ENCODE assay signal across 9 cellular contexts in the genomic region with DNA sequence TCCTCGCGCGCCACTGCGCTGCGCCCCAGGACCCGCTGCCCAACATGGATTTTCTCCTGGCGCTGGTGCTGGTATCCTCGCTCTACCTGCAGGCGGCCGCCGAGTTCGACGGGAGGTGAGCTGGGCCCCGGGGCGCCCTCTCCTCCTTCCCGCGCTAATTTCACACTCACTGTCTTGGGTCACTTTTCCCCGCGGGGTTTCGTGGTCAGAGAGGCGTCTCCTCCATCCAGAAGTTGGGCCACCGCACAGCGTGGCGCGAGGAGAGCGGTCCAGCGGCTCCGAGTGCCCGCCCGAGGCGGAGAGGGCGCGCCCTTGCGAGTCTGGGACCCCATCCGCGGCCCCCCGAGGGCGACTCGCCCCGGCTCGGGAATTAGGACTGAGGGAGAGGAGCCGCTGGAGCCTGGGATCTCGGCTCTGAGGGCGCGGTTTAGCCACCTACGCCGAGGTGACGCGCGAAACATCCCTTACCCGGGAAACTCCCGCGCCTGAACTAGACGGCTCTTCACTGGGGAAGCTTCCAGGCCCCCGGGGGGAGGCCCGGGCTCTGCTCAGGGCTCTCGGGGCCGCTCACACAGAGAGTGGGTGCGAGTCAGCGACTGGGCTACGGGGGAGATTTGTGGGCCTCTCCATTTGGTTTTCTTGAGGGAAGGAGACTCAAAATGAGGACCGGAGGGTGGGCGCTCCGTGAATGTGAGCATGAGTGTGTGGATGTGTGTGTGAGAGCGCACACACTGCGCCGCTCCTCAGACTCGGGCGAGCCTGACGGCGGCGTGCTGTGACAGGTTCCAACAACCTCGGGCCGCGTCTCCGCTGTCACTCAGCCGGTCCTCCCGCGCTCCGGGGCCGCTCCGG. TPM values are rescaled to one million over a fixed set of nuclear protein-coding genes. Genes with fewer than 3 reads are reported as not detected.
DNase-seq lines count a peak whose midpoint lies in the region; ATAC-seq and TF ChIP-seq lines count a peak whose summit lies in the region.
"Had no signal": no experiment of that assay in that cellular context is flagged by ENCODE, and none has a peak within 500 bp of the region (broad histone marks: within the 10 kb centered on the region; RNA-seq: fewer than 3 reads in every experiment).

No MANE protein-coding gene starts in this region.

- peak; percentile 3 for DNase-seq in NCI-H510A (lab: John Stamatoyannopoulos, UW)
- no peak for DNase-seq in NCI-H510A treated with DMSO at 0.1 percent for 48 hours (lab: John Stamatoyannopoulos, UW)
- peak; percentile 36 for DNase-seq in NCI-H526 treated with DMSO at 0.1 percent for 48 hours (lab: John Stamatoyannopoulos, UW)
- DNase-seq in endodermal cell = peak; percentile 75
- DNase-seq in effector CD8-positive, alpha-beta T cell (lab: John Stamatoyannopoulos, UW) = no peak
- no peak for DNase-seq in stimulated activated CD4-positive, alpha-beta T cell treated with anti-CD3 and anti-CD28 coated beads, Interleukin-12 subunit alpha, Interleukin-12 subunit beta, amount 100 ng/mL, for 4 hours

- no peaks in the 10 kb centered on the region for H3K36me3 ChIP-seq in endodermal cell (ENCODE audit: control insufficient read depth, insufficient read depth, low read length)
- no peaks in the 10 kb centered on the region for H3K36me3 ChIP-seq in mucosa of stomach (ENCODE audit: control insufficient read depth, insufficient read depth, low read length)

- H3K4me1 Mint-ChIP-seq in endodermal cell = peaks cover 22% of the 10 kb centered on the region

- H3K27ac ChIP-seq in endodermal cell (ENCODE audit: low read depth, low read length) = no peak overlapping the region

- H3K36me3 Mint-ChIP-seq in endodermal cell (ENCODE audit: low read depth) = no peaks in the 10 kb centered on the region
- H3K36me3 Mint-ChIP-seq: CD4-positive, alpha-beta memory T cell had no signal

- peaks cover 93% of the 10 kb centered on the region for H3K27me3 Mint-ChIP-seq in endodermal cell (ENCODE audit: insufficient read depth)

- TF ChIP-seq CTCF in endodermal cell (conservative IDR thresholded peaks at IDR 0.05) = peak; percentile 60

- ATAC-seq in HG02588 (IDR thresholded peaks at IDR 0.05; ENCODE audit: unreplicated experiment) = peak; percentile 48

- H3K9me3 ChIP-seq in endodermal cell (ENCODE audit: control insufficient read depth, low read length) (no peaks in the 10 kb centered on the region), mucosa of stomach (ENCODE audit: control insufficient read depth, low read length) (no peaks in the 10 kb centered on the region)

- H3K27ac Mint-ChIP-seq in endodermal cell = no peak overlapping the region
- H3K27ac Mint-ChIP-seq: CD4-positive, alpha-beta memory T cell had no signal

- 1% methylated on average over 36 to 82 of the region's 82 CpGs for WGBS in endodermal cell (ENCODE audit: insufficient coverage in 1 of 2, insufficient read length in 1 of 2), 2 experiments

- peak overlapping the region; percentile 61 for H3K4me3 Mint-ChIP-seq in endodermal cell

- H3K4me3 ChIP-seq in endodermal cell (ENCODE audit: low read length) (peak overlapping the region; percentile 81), mucosa of stomach (ENCODE audit: low read length) (no peak overlapping the region)

- H3K4me1 ChIP-seq in endodermal cell (ENCODE audit: control insufficient read depth, insufficient read depth, low read length) (peaks cover 4% of the 10 kb centered on the region), mucosa of stomach (ENCODE audit: control insufficient read depth, insufficient read depth, low read length) (peaks cover 6% of the 10 kb centered on the region)

- no peaks in the 10 kb centered on the region for H3K9me3 Mint-ChIP-seq in endodermal cell

- H3K9ac ChIP-seq in endodermal cell (ENCODE audit: extremely low read depth, low read length, poor library complexity, severe bottlenecking) (no peak overlapping the region), mucosa of stomach (ENCODE audit: low read length) (peak overlapping the region; percentile 43)

- H3K27me3 ChIP-seq in endodermal cell (ENCODE audit: control insufficient read depth, insufficient read depth, low read length, poor library complexity, severe bottlenecking) (peaks cover 76% of the 10 kb centered on the region), mucosa of stomach (ENCODE audit: control insufficient read depth, insufficient read depth, low read length) (peaks cover 62% of the 10 kb centered on the region)

RNA-seq across cellular contexts. Expression of gene NPNT, which starts 0.6 kb away (rescaled TPM):
- total RNA-seq in endodermal cell = 1 to 10 TPM in 1 of 2 donors, under 1 TPM in 1; 0.88 to 1.6 TPM
- 4.1 TPM for polyA plus RNA-seq in endodermal cell (2013, experiment 1 of 2)
- 3.0 TPM for polyA plus RNA-seq in endodermal cell (2013, experiment 2 of 2)
- total RNA-seq: CD4-positive, alpha-beta memory T cell had no signal
- polyA plus RNA-seq: CD4-positive, alpha-beta memory T cell had no signal

Comparison
In these comparisons a context has a peak if more than half of its experiments do, and no peak if none do; other contexts are left out.
1. DNase-seq: peak in NCI-H510A (single experiment), NCI-H526 treated with DMSO at 0.1 percent for 48 hours (single experiment) and endodermal cell (single experiment); none in NCI-H510A treated with DMSO at 0.1 percent for 48 hours (single experiment), effector CD8-positive, alpha-beta T cell (single experiment) and stimulated activated CD4-positive, alpha-beta T cell treated with anti-CD3 and anti-CD28 coated beads, Interleukin-12 subunit alpha, Interleukin-12 subunit beta, amount 100 ng/mL, for 4 hours (single experiment).